39 cellular contexts compared by ENCODE assay signal in genomic region chr6:68693271-68693670, GRCh38. TPM values are rescaled to one million over a fixed set of nuclear protein-coding genes. Genes with fewer than 3 reads are reported as not detected.
"Had no signal": no experiment of that assay in that cellular context is flagged by ENCODE, and none has a peak within 500 bp of the region (broad histone marks: within the 10 kb centered on the region; RNA-seq: fewer than 3 reads in every experiment).

No MANE protein-coding gene starts in this region.

- H3K4me1 Mint-ChIP-seq: activated naive CD4-positive, alpha-beta T cell treated with anti-CD3 and anti-CD28 coated beads, Interleukin-2, amount 10 ng/mL, durations not matched to agents 7 days and 5 days; activated naive CD4-positive, alpha-beta T cell treated with anti-CD3 and anti-CD28 coated beads, Interleukin-2, amount 50 U/mL, for 24 hours; activated naive CD8-positive, alpha-beta T cell treated with anti-CD3 and anti-CD28 coated beads for 36 hours; activated naive CD8-positive, alpha-beta T cell treated with anti-CD3 and anti-CD28 coated beads, Interleukin-2, amount 10 ng/mL, durations not matched to agents 7 days and 5 days; activated naive CD8-positive, alpha-beta T cell treated with anti-CD3 and anti-CD28 coated beads, Interleukin-2, amount 50 U/mL, for 24 hours; activated T-helper 17 cell treated with anti-CD3 and anti-CD28 coated beads, Interleukin-2, amount 50 U/mL, for 72 hours; central memory CD8-positive, alpha-beta T cell had no signal

- H3K36me3 ChIP-seq: adrenal gland, ascending aorta, brain microvascular endothelial cell, breast epithelium, cardiac muscle cell had no signal

- ATAC-seq: activated naive CD4-positive, alpha-beta T cell treated with anti-CD3 and anti-CD28 coated beads, Interleukin-2, amount 50 U/mL, for 72 hours; activated naive CD8-positive, alpha-beta T cell treated with anti-CD3 and anti-CD28 coated beads, Interleukin-2, amount 50 U/mL, for 24 hours; activated T-cell treated with anti-CD3 and anti-CD28 coated beads, Interleukin-2, amount 50 U/mL, for 4 hours; activated T-cell treated with anti-CD3 and anti-CD28 coated beads, Interleukin-2, amount 50 U/mL, for 72 hours; activated T-helper 17 cell treated with anti-CD3 and anti-CD28 coated beads, Interleukin-2, amount 50 U/mL, for 72 hours; body of pancreas had no signal

- H3K4me1 ChIP-seq: ascending aorta, body of pancreas, breast epithelium had no signal

- H3K36me3 Mint-ChIP-seq: activated naive CD4-positive, alpha-beta T cell treated with anti-CD3 and anti-CD28 coated beads, Interleukin-2, amount 10 ng/mL, durations not matched to agents 7 days and 5 days; activated naive CD4-positive, alpha-beta T cell treated with anti-CD3 and anti-CD28 coated beads, Interleukin-2, amount 50 U/mL, for 24 hours; activated naive CD4-positive, alpha-beta T cell treated with anti-CD3 and anti-CD28 coated beads, Interleukin-2, amount 50 U/mL, for 72 hours; activated naive CD8-positive, alpha-beta T cell; activated naive CD8-positive, alpha-beta T cell treated with anti-CD3 and anti-CD28 coated beads for 36 hours; activated naive CD8-positive, alpha-beta T cell treated with anti-CD3 and anti-CD28 coated beads, Interleukin-2, amount 10 ng/mL, durations not matched to agents 7 days and 5 days had no signal

- H3K4me3 Mint-ChIP-seq: activated naive CD4-positive, alpha-beta T cell treated with anti-CD3 and anti-CD28 coated beads for 36 hours; activated naive CD4-positive, alpha-beta T cell treated with anti-CD3 and anti-CD28 coated beads, Interleukin-2, amount 10 ng/mL, durations not matched to agents 7 days and 5 days; activated naive CD4-positive, alpha-beta T cell treated with anti-CD3 and anti-CD28 coated beads, Interleukin-2, amount 50 U/mL, for 24 hours; activated naive CD8-positive, alpha-beta T cell; activated naive CD8-positive, alpha-beta T cell treated with anti-CD3 and anti-CD28 coated beads for 36 hours; activated naive CD8-positive, alpha-beta T cell treated with anti-CD3 and anti-CD28 coated beads, Interleukin-2, amount 10 ng/mL, durations not matched to agents 7 days and 5 days; activated naive CD8-positive, alpha-beta T cell treated with anti-CD3 and anti-CD28 coated beads, Interleukin-2, amount 50 U/mL, for 24 hours; activated T-cell treated with anti-CD3 and anti-CD28 coated beads, Interleukin-2, amount 50 U/mL, for 24 hours; activated T-cell treated with anti-CD3 and anti-CD28 coated beads, Interleukin-2, amount 50 U/mL, for 4 hours; activated T-cell treated with anti-CD3 and anti-CD28 coated beads, Interleukin-2, amount 50 U/mL, for 72 hours; activated T-helper 1 cell treated with anti-CD3 and anti-CD28 coated beads, Interleukin-12 subunit alpha, Interleukin-12 subunit beta, Interleukin-2, Interleukin-4 antibody, amounts not matched to agents 30 ng/mL and 10 ng/mL and 1 ng/mL, durations not matched to agents 14 hours and 24 hours and 36 hours; activated T-helper 17 cell treated with anti-CD3 and anti-CD28 coated beads, Interleukin-2, amount 50 U/mL, for 72 hours; brain; central memory CD8-positive, alpha-beta T cell had no signal

- DNase-seq: activated effector memory CD4-positive, alpha-beta T cell treated with anti-CD3 and anti-CD28 coated beads, Interleukin-2, amount 50 U/mL, for 16 hours; activated gamma-delta T cell; activated gamma-delta T cell treated with Interleukin-2 at 50 U/mL for 16 hours; activated naive CD4-positive, alpha-beta T cell; activated naive CD4-positive, alpha-beta T cell treated with anti-CD3 and anti-CD28 coated beads for 36 hours; activated naive CD4-positive, alpha-beta T cell treated with anti-CD3 and anti-CD28 coated beads, Interleukin-2, amount 10 ng/mL, durations not matched to agents 7 days and 5 days; activated naive CD4-positive, alpha-beta T cell treated with anti-CD3 and anti-CD28 coated beads, Interleukin-2, amount 50 U/mL, for 16 hours; activated naive CD4-positive, alpha-beta T cell treated with Interleukin-2 at 50 U/mL for 16 hours; activated naive CD8-positive, alpha-beta T cell treated with anti-CD3 and anti-CD28 coated beads for 36 hours; activated naive CD8-positive, alpha-beta T cell treated with anti-CD3 and anti-CD28 coated beads, Interleukin-2, amount 10 ng/mL, durations not matched to agents 7 days and 5 days; activated naive CD8-positive, alpha-beta T cell treated with anti-CD3 and anti-CD28 coated beads, Interleukin-2, amount 50 U/mL, for 24 hours; activated T-cell treated with anti-CD3 and anti-CD28 coated beads, Interleukin-2, amount 50 U/mL, for 24 hours; activated T-cell treated with anti-CD3 and anti-CD28 coated beads, Interleukin-2, amount 50 U/mL, for 4 hours; activated T-cell treated with anti-CD3 and anti-CD28 coated beads, Interleukin-2, amount 50 U/mL, for 48 hours; activated T-cell treated with anti-CD3 and anti-CD28 coated beads, Interleukin-2, amount 50 U/mL, for 72 hours; adrenal gland; amniotic stem cell; amygdala; anterior cingulate cortex; aorta; body of pancreas; brain microvascular endothelial cell; caudate nucleus; central memory CD4-positive, alpha-beta T cell; cerebellar nuclear complex had no signal

- H3K27me3 ChIP-seq: adrenal gland, ascending aorta, body of pancreas, brain microvascular endothelial cell, breast epithelium, cardiac muscle cell had no signal

- H3K4me3 ChIP-seq: adrenal gland, ascending aorta, body of pancreas, breast epithelium, cardiac muscle cell had no signal

- FAIRE-seq: astrocyte, bronchial epithelial cell had no signal

- H3K27me3 Mint-ChIP-seq: activated naive CD4-positive, alpha-beta T cell treated with anti-CD3 and anti-CD28 coated beads, Interleukin-2, amount 10 ng/mL, durations not matched to agents 7 days and 5 days; activated naive CD4-positive, alpha-beta T cell treated with anti-CD3 and anti-CD28 coated beads, Interleukin-2, amount 50 U/mL, for 24 hours; activated naive CD8-positive, alpha-beta T cell; activated naive CD8-positive, alpha-beta T cell treated with anti-CD3 and anti-CD28 coated beads for 36 hours; activated naive CD8-positive, alpha-beta T cell treated with anti-CD3 and anti-CD28 coated beads, Interleukin-2, amount 10 ng/mL, durations not matched to agents 7 days and 5 days; activated naive CD8-positive, alpha-beta T cell treated with anti-CD3 and anti-CD28 coated beads, Interleukin-2, amount 50 U/mL, for 24 hours; activated T-cell treated with anti-CD3 and anti-CD28 coated beads, Interleukin-2, amount 50 U/mL, for 24 hours; activated T-helper 17 cell treated with anti-CD3 and anti-CD28 coated beads, Interleukin-2, amount 50 U/mL, for 72 hours; brain; central memory CD8-positive, alpha-beta T cell had no signal

- H3K9me3 ChIP-seq: adrenal gland, ascending aorta, body of pancreas, breast epithelium had no signal

- H3K27ac ChIP-seq: adrenal gland, ascending aorta, body of pancreas, brain microvascular endothelial cell, breast epithelium, cardiac muscle cell had no signal

- H3K9me3 Mint-ChIP-seq: activated naive CD4-positive, alpha-beta T cell treated with anti-CD3 and anti-CD28 coated beads for 36 hours; activated naive CD4-positive, alpha-beta T cell treated with anti-CD3 and anti-CD28 coated beads, Interleukin-2, amount 10 ng/mL, durations not matched to agents 7 days and 5 days; activated naive CD4-positive, alpha-beta T cell treated with anti-CD3 and anti-CD28 coated beads, Interleukin-2, amount 50 U/mL, for 24 hours; activated naive CD4-positive, alpha-beta T cell treated with anti-CD3 and anti-CD28 coated beads, Interleukin-2, amount 50 U/mL, for 72 hours; activated naive CD8-positive, alpha-beta T cell treated with anti-CD3 and anti-CD28 coated beads, Interleukin-2, amount 10 ng/mL, durations not matched to agents 7 days and 5 days; activated naive CD8-positive, alpha-beta T cell treated with anti-CD3 and anti-CD28 coated beads, Interleukin-2, amount 50 U/mL, for 24 hours; activated T-cell treated with anti-CD3 and anti-CD28 coated beads, Interleukin-2, amount 50 U/mL, for 24 hours; activated T-cell treated with anti-CD3 and anti-CD28 coated beads, Interleukin-2, amount 50 U/mL, for 4 hours; activated T-cell treated with anti-CD3 and anti-CD28 coated beads, Interleukin-2, amount 50 U/mL, for 72 hours; activated T-helper 1 cell treated with anti-CD3 and anti-CD28 coated beads, Interleukin-12 subunit alpha, Interleukin-12 subunit beta, Interleukin-2, Interleukin-4 antibody, amounts not matched to agents 30 ng/mL and 10 ng/mL and 1 ng/mL, durations not matched to agents 14 hours and 24 hours and 36 hours; activated T-helper 17 cell treated with anti-CD3 and anti-CD28 coated beads, Interleukin-2, amount 50 U/mL, for 72 hours; activated T-helper 2 cell treated with anti-CD3 and anti-CD28 coated beads, Interferon-gamma antibody, Interleukin-2, Interleukin-4, amounts not matched to agents 10 μg/mL and 5 μg/mL and 100 μg/mL, durations not matched to agents 14 hours and 24 hours and 36 hours; brain had no signal

- H3K27ac Mint-ChIP-seq: activated naive CD4-positive, alpha-beta T cell treated with anti-CD3 and anti-CD28 coated beads for 36 hours; activated naive CD4-positive, alpha-beta T cell treated with anti-CD3 and anti-CD28 coated beads, Interleukin-2, amount 10 ng/mL, durations not matched to agents 7 days and 5 days; activated naive CD4-positive, alpha-beta T cell treated with anti-CD3 and anti-CD28 coated beads, Interleukin-2, amount 50 U/mL, for 24 hours; activated naive CD4-positive, alpha-beta T cell treated with anti-CD3 and anti-CD28 coated beads, Interleukin-2, amount 50 U/mL, for 72 hours; activated naive CD8-positive, alpha-beta T cell; activated naive CD8-positive, alpha-beta T cell treated with anti-CD3 and anti-CD28 coated beads for 36 hours; activated naive CD8-positive, alpha-beta T cell treated with anti-CD3 and anti-CD28 coated beads, Interleukin-2, amount 10 ng/mL, durations not matched to agents 7 days and 5 days; activated naive CD8-positive, alpha-beta T cell treated with anti-CD3 and anti-CD28 coated beads, Interleukin-2, amount 50 U/mL, for 24 hours; activated T-cell treated with anti-CD3 and anti-CD28 coated beads, Interleukin-2, amount 50 U/mL, for 24 hours; activated T-cell treated with anti-CD3 and anti-CD28 coated beads, Interleukin-2, amount 50 U/mL, for 72 hours; activated T-helper 1 cell treated with anti-CD3 and anti-CD28 coated beads, Interleukin-12 subunit alpha, Interleukin-12 subunit beta, Interleukin-2, Interleukin-4 antibody, amounts not matched to agents 30 ng/mL and 10 ng/mL and 1 ng/mL, durations not matched to agents 14 hours and 24 hours and 36 hours; activated T-helper 17 cell treated with anti-CD3 and anti-CD28 coated beads, Interleukin-2, amount 50 U/mL, for 72 hours; activated T-helper 2 cell treated with anti-CD3 and anti-CD28 coated beads, Interferon-gamma antibody, Interleukin-2, Interleukin-4, amounts not matched to agents 10 μg/mL and 5 μg/mL and 100 μg/mL, durations not matched to agents 14 hours and 24 hours and 36 hours had no signal

RNA-seq across cellular contexts. Expression of gene ADGRB3, which starts 58.2 kb away (rescaled TPM):
- total RNA-seq: activated naive CD4-positive, alpha-beta T cell treated with anti-CD3 and anti-CD28 coated beads for 36 hours; activated naive CD4-positive, alpha-beta T cell treated with anti-CD3 and anti-CD28 coated beads, Interleukin-2, amount 50 U/mL, for 72 hours; activated naive CD8-positive, alpha-beta T cell treated with anti-CD3 and anti-CD28 coated beads for 36 hours; activated naive CD8-positive, alpha-beta T cell treated with anti-CD3 and anti-CD28 coated beads, Interleukin-2, amount 10 ng/mL, durations not matched to agents 7 days and 5 days; activated T-cell treated with anti-CD3 and anti-CD28 coated beads, Interleukin-2, amount 50 U/mL, for 4 hours; activated T-cell treated with anti-CD3 and anti-CD28 coated beads, Interleukin-2, amount 50 U/mL, for 72 hours; activated T-helper 1 cell treated with anti-CD3 and anti-CD28 coated beads, Interleukin-12 subunit alpha, Interleukin-12 subunit beta, Interleukin-2, Interleukin-4 antibody, amounts not matched to agents 30 ng/mL and 10 ng/mL and 1 ng/mL, durations not matched to agents 14 hours and 24 hours and 36 hours; bronchial epithelial cell; chondrocyte had no signal
